Comparison of ENCODE assay signal across 3 cellular contexts in genomic region chr19:47952132-47952531, GRCh38. TPM values are rescaled to one million over a fixed set of nuclear protein-coding genes. Genes with fewer than 3 reads are reported as not detected.
"Had no signal": no experiment of that assay in that cellular context is flagged by ENCODE, and none has a peak within 500 bp of the region (broad histone marks: within the 10 kb centered on the region; RNA-seq: fewer than 3 reads in every experiment).

No MANE protein-coding gene starts in this region.

RNA-seq across cellular contexts. Expression of gene BSPH1, which starts 39.8 kb away (rescaled TPM):
- total RNA-seq: LHCN-M2, MCF 10A, NCI-H460 had no signal

RNA-seq across cellular contexts. Expression of gene ELSPBP1, which starts 42.3 kb away (rescaled TPM):
- total RNA-seq: LHCN-M2, MCF 10A, NCI-H460 had no signal
